In the genomic region with DNA sequence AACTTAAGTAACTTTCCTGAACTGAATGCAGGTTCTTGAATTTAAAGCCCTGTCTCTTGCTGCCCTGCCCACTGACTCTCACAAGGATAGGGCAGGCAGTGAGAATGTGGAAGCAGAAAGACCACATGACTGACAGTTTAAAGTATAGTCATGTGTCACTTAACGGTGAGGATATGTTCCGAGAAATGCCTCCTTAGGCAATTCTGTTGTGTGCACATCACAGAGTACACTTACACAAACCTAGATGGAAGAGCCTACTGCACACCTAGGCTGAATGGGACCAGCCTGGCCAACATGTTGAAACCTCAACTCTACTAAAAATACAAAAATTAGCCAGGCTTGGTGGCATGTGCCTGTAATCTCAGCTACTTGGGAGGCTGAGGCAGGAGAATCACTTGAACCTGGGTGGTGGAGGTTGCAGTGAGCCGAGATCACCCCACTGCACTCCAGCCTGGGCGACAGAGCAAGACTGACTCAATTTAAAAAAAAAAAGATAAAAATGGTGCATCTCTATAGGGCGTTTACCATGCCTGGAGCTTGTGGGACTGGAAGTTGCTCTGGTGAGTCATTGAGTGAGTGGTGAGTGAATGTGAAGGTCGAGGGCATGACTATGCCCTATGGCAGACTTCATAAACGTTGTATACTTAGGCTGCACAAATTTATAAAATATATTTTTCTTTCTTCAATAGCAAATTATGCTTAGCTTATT, we compare ENCODE assay signal across 8 cellular contexts. TPM values are rescaled to one million over a fixed set of nuclear protein-coding genes. Genes with fewer than 3 reads are reported as not detected.
DNase-seq lines count a peak whose midpoint lies in the region; ATAC-seq and TF ChIP-seq lines count a peak whose summit lies in the region.

No MANE protein-coding gene starts in this region.

- POLR2A ChIA-PET in activated CD4-positive, alpha-beta T cell treated with anti-CD3 and anti-CD28 coated beads for 36 hours (lab: Charles Lee): interaction anchor here (0.5 to 0.6 kb wide), 4 partner anchors 20 to 193 kb away, joined by 3 to 12 read pairs (median 4); no protein-coding TSS in a partner anchor

- peak; percentile 67 for DNase-seq in activated CD4-positive, alpha-beta T cell treated with anti-CD3 and anti-CD28 coated beads for 36 hours
- no peak for DNase-seq in activated CD4-positive, alpha-beta T cell treated with anti-CD3 and anti-CD28 coated beads for 1 hour
- DNase-seq in T-helper 17 cell: no peak
- DNase-seq in fibroblast of the aortic adventitia (ENCODE audit: low read depth): peak; percentile 76
- no peak for DNase-seq in GM20000 (ENCODE audit: low spot score)
- no peak for DNase-seq in testis

- TF ChIP-seq POLR2A in testis (IDR thresholded peaks at IDR 0.05): no peak

- CTCF ChIA-PET in activated CD4-positive, alpha-beta T cell treated with anti-CD3 and anti-CD28 coated beads for 36 hours (lab: Charles Lee): interaction anchor here (0.6 to 2.1 kb wide), 7 partner anchors 16 to 260 kb away, joined by 3 to 10 read pairs (median 3); partner anchors contain the start of gene COPG1

- H3K36me3 ChIP-seq in testis (ENCODE audit: low read depth, missing control alignments): no peaks in the 10 kb centered on the region

- H3K9me3 Mint-ChIP-seq in activated CD4-positive, alpha-beta T cell treated with anti-CD3 and anti-CD28 coated beads for 36 hours (ENCODE audit: low read depth): no peaks in the 10 kb centered on the region
- no peaks in the 10 kb centered on the region for H3K9me3 Mint-ChIP-seq in stimulated activated memory B cell treated with anti-CD40 and anti-IgM and Interleukin-4, amounts not matched to agents 10 μg/mL and 1 μg/mL and 100 μg/mL, for 72 hours

- no peaks in the 10 kb centered on the region for H3K9me3 ChIP-seq in T-helper 17 cell (ENCODE audit: control insufficient read depth, low read length, poor library complexity, severe bottlenecking)
- no peaks in the 10 kb centered on the region for H3K9me3 ChIP-seq in testis

- peaks cover 10% of the 10 kb centered on the region for H3K4me1 ChIP-seq in testis

- no peak overlapping the region for H3K27ac ChIP-seq in testis

- no peaks in the 10 kb centered on the region for H3K27me3 ChIP-seq in testis

- ATAC-seq in activated CD4-positive, alpha-beta T cell treated with anti-CD3 and anti-CD28 coated beads for 36 hours: peak; percentile 99
- ATAC-seq in T-helper 17 cell (peak; percentile 35), GM18511 (IDR thresholded peaks at IDR 0.05; ENCODE audit: unreplicated experiment) (no peak)
- peak; percentile 58 for ATAC-seq in stimulated activated memory B cell treated with anti-CD40 and anti-IgM and Interleukin-4, amounts not matched to agents 10 μg/mL and 1 μg/mL and 100 μg/mL, for 72 hours

- no peak overlapping the region for H3K4me3 ChIP-seq in fibroblast of the aortic adventitia (ENCODE audit: low read depth, low read length)
- no peak overlapping the region for H3K4me3 ChIP-seq in testis

- H3K4me3 Mint-ChIP-seq in activated CD4-positive, alpha-beta T cell treated with anti-CD3 and anti-CD28 coated beads for 36 hours: no peak overlapping the region
- no peak overlapping the region for H3K4me3 Mint-ChIP-seq in T-helper 17 cell
- no peak overlapping the region for H3K4me3 Mint-ChIP-seq in stimulated activated memory B cell treated with anti-CD40 and anti-IgM and Interleukin-4, amounts not matched to agents 10 μg/mL and 1 μg/mL and 100 μg/mL, for 72 hours

- no peaks in the 10 kb centered on the region for H3K36me3 Mint-ChIP-seq in activated CD4-positive, alpha-beta T cell treated with anti-CD3 and anti-CD28 coated beads for 36 hours (ENCODE audit: low read depth)
- no peaks in the 10 kb centered on the region for H3K36me3 Mint-ChIP-seq in T-helper 17 cell (ENCODE audit: low read depth)
- no peaks in the 10 kb centered on the region for H3K36me3 Mint-ChIP-seq in stimulated activated memory B cell treated with anti-CD40 and anti-IgM and Interleukin-4, amounts not matched to agents 10 μg/mL and 1 μg/mL and 100 μg/mL, for 72 hours

- H3K27me3 Mint-ChIP-seq in activated CD4-positive, alpha-beta T cell treated with anti-CD3 and anti-CD28 coated beads for 36 hours: no peaks in the 10 kb centered on the region
- no peaks in the 10 kb centered on the region for H3K27me3 Mint-ChIP-seq in T-helper 17 cell
- H3K27me3 Mint-ChIP-seq in stimulated activated memory B cell treated with anti-CD40 and anti-IgM and Interleukin-4, amounts not matched to agents 10 μg/mL and 1 μg/mL and 100 μg/mL, for 72 hours: no peaks in the 10 kb centered on the region

- H3K27ac Mint-ChIP-seq in activated CD4-positive, alpha-beta T cell treated with anti-CD3 and anti-CD28 coated beads for 36 hours: peak overlapping the region; percentile 44
- no peak overlapping the region for H3K27ac Mint-ChIP-seq in T-helper 17 cell
- H3K27ac Mint-ChIP-seq in stimulated activated memory B cell treated with anti-CD40 and anti-IgM and Interleukin-4, amounts not matched to agents 10 μg/mL and 1 μg/mL and 100 μg/mL, for 72 hours: peak overlapping the region; percentile 36

- 78% methylated on average over 7 of the region's 7 CpGs for WGBS in testis, 2 donors

- TF ChIP-seq CTCF in fibroblast of the aortic adventitia (IDR thresholded peaks at IDR 0.05; ENCODE audit: insufficient read depth, low read length) (no peak), GM20000 (IDR thresholded peaks at IDR 0.05; ENCODE audit: extremely low read depth, missing control alignments) (no peak), testis (IDR thresholded peaks at IDR 0.05) (no peak)

- intact Hi-C loops in activated CD4-positive, alpha-beta T cell treated with anti-CD3 and anti-CD28 coated beads for 36 hours (cut with DNase I, micrococcal nuclease): loop anchor here (1.0 to 5.0 kb wide), 2 partner anchors 46 to 48 kb away; partner anchors contain the start of gene CNBP (in 1 of the 2)
- intact Hi-C loops in testis (cut with DNase I; ENCODE audit: low total_unique reads): no loop called here

- peaks cover 19% of the 10 kb centered on the region for H3K4me1 Mint-ChIP-seq in activated CD4-positive, alpha-beta T cell treated with anti-CD3 and anti-CD28 coated beads for 36 hours
- H3K4me1 Mint-ChIP-seq in T-helper 17 cell: peaks cover 26% of the 10 kb centered on the region
- H3K4me1 Mint-ChIP-seq in stimulated activated memory B cell treated with anti-CD40 and anti-IgM and Interleukin-4, amounts not matched to agents 10 μg/mL and 1 μg/mL and 100 μg/mL, for 72 hours: peaks cover 59% of the 10 kb centered on the region

RNA-seq across cellular contexts. Expression of gene COPG1, which starts 18.9 kb away (rescaled TPM):
- total RNA-seq in activated CD4-positive, alpha-beta T cell treated with anti-CD3 and anti-CD28 coated beads for 36 hours: 100 to 1,000 TPM; 120 to 142 TPM
- total RNA-seq in T-helper 17 cell (100 to 1,000 TPM; 101 to 102 TPM), fibroblast of the aortic adventitia (ENCODE audit: low replicate concordance) (235 and 371 TPM in 2 replicates), testis (10 to 100 TPM; 94.5 to 98.2 TPM)
- polyA plus RNA-seq in testis (ENCODE audit: insufficient read depth, low read depth, low replicate concordance): 113 TPM

RNA-seq across cellular contexts. Expression of gene CNBP, which starts 46.8 kb away (rescaled TPM):
- 100 to 1,000 TPM; 305 to 379 TPM for total RNA-seq in activated CD4-positive, alpha-beta T cell treated with anti-CD3 and anti-CD28 coated beads for 36 hours
- total RNA-seq in T-helper 17 cell (100 to 1,000 TPM; 253 to 276 TPM), fibroblast of the aortic adventitia (ENCODE audit: low replicate concordance) (286 and 295 TPM in 2 replicates), testis (100 to 1,000 TPM; 248 to 291 TPM)
- 295 TPM for polyA plus RNA-seq in testis (ENCODE audit: insufficient read depth, low read depth, low replicate concordance)

RNA-seq across cellular contexts. Expression of gene HMCES, which starts 48.2 kb away (rescaled TPM):
- 10 to 100 TPM; 43.1 to 56.7 TPM for total RNA-seq in activated CD4-positive, alpha-beta T cell treated with anti-CD3 and anti-CD28 coated beads for 36 hours
- total RNA-seq in T-helper 17 cell (10 to 100 TPM; 48.2 to 55.3 TPM), fibroblast of the aortic adventitia (ENCODE audit: low replicate concordance) (9.2 and 11.1 TPM in 2 replicates), testis (10 to 100 TPM; 37.8 to 41.6 TPM)
- 81.5 TPM for polyA plus RNA-seq in testis (ENCODE audit: insufficient read depth, low read depth, low replicate concordance)

Comparison
In these comparisons a context has a peak if more than half of its experiments do, and no peak if none do; other contexts are left out.
1. DNase-seq: peak in activated CD4-positive, alpha-beta T cell treated with anti-CD3 and anti-CD28 coated beads for 36 hours (single experiment) and fibroblast of the aortic adventitia (single experiment); none in activated CD4-positive, alpha-beta T cell treated with anti-CD3 and anti-CD28 coated beads for 1 hour (single experiment), T-helper 17 cell (0 of 3), GM20000 (single experiment) and testis (single experiment).